Comparison of ENCODE assay signal across 34 cellular contexts in the genomic region with DNA sequence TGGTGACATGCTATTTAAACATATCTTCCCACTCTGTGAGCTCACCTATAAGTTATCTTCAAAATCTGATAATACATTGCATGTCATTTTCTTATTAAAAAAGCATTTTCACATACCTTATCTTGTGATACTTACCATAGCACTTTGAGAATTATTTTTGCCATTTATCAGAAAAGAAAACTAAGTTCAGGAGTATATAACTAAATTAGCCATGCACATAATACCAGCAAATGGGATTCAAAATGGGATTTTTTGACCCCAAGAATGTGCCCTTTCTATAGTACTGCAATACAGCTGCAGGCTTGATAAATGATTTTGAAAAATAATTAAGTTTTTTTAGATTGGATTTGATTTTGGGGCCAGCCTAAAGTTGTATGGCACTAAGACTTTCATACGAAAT.
"Had no signal": no experiment of that assay in that cellular context is flagged by ENCODE, and none has a peak within 500 bp of the region (broad histone marks: within the 10 kb centered on the region; RNA-seq: fewer than 3 reads in every experiment).

No MANE protein-coding gene starts in this region.

- H3K36me3 ChIP-seq: MG63 had no signal

- H3K9me3 ChIP-seq: MG63 had no signal

- H3K4me2 ChIP-seq: KMS-11 had no signal

- DNase-seq: Karpas-422, Kasumi-1, KG1, MG63, MM.1S, MV-4-11, NCI-H1048, NCI-H1092, NCI-H1092 treated with DMSO at 0.1 percent for 48 hours, NCI-H1105, NCI-H1105 treated with DMSO at 0.1 percent for 48 hours, NCI-H1417, NCI-H1417 treated with DMSO at 0.1 percent for 48 hours, NCI-H1436, NCI-H1436 treated with DMSO at 0.1 percent for 48 hours, NCI-H146, NCI-H1694, NCI-H1694 treated with DMSO at 0.1 percent for 48 hours, NCI-H187, NCI-H187 treated with DMSO at 0.1 percent for 48 hours, NCI-H1930, NCI-H2029, NCI-H2029 treated with DMSO at 0.1 percent for 48 hours, NCI-H2081, NCI-H2081 treated with DMSO at 0.1 percent for 48 hours, NCI-H2107, NCI-H2171, NCI-H2171 treated with DMSO at 0.1 percent for 48 hours, NCI-H2227 treated with DMSO at 0.1 percent for 48 hours, NCI-H226, NCI-H345, NCI-H446, NCI-H446 treated with DMSO at 0.1 percent for 48 hours had no signal

- H3K9ac ChIP-seq: KMS-11 had no signal

- H3K27me3 ChIP-seq: MG63 had no signal

- H3K4me3 ChIP-seq: MG63 had no signal

- H3K27ac ChIP-seq: KMS-11 had no signal
